Comparison of ENCODE assay signal across 8 cellular contexts in genomic region chr10:4825868-4826787, GRCh38. TPM values are rescaled to one million over a fixed set of nuclear protein-coding genes. Genes with fewer than 3 reads are reported as not detected.
DNase-seq lines count a peak whose midpoint lies in the region; ATAC-seq and TF ChIP-seq lines count a peak whose summit lies in the region.

Gene AKR1E2, plus strand, starts transcription at chr10:4826207. Its CDS starts 118 bp downstream, at chr10:4826325.

- peak within 1 kb of the TSS in 8 of 10 donors; percentile 26 to 85 (median 74) for H3K27ac Mint-ChIP-seq in naive thymus-derived CD8-positive, alpha-beta T cell
- H3K27ac Mint-ChIP-seq in stimulated activated effector memory CD8-positive, alpha-beta T cell treated with anti-CD3 and anti-CD28 coated beads, Interleukin-12 subunit alpha, Interleukin-12 subunit beta, amount 100 ng/mL, for 72 hours, result no peak within 1 kb of the TSS

- POLR2A ChIA-PET in naive thymus-derived CD8-positive, alpha-beta T cell (lab: Charles Lee), result interaction anchor here (0.7 to 5.0 kb wide), 4 partner anchors 10 to 447 kb away, joined by 3 to 23 read pairs (median 8); no protein-coding TSS in a partner anchor

- peaks cover 2 to 82% (median 45%) of the 10 kb centered on the region in 5 donors for H3K27me3 Mint-ChIP-seq in naive thymus-derived CD8-positive, alpha-beta T cell

- ATAC-seq in HG02884 (IDR thresholded peaks at IDR 0.05; ENCODE audit: unreplicated experiment), result peak; percentile 82
- ATAC-seq in naive thymus-derived CD8-positive, alpha-beta T cell, result peak; percentile 93 to 95
- ATAC-seq in stimulated activated effector memory CD8-positive, alpha-beta T cell treated with anti-CD3 and anti-CD28 coated beads, Interleukin-12 subunit alpha, Interleukin-12 subunit beta, amount 100 ng/mL, for 72 hours, result peak; percentile 89

- TF ChIP-seq CTCF in fibroblast of the aortic adventitia (IDR thresholded peaks at IDR 0.05; ENCODE audit: insufficient read depth, low read length), result no peak

- no peaks in the 10 kb centered on the region for H3K9me3 Mint-ChIP-seq in naive thymus-derived CD8-positive, alpha-beta T cell
- H3K9me3 Mint-ChIP-seq in stimulated activated effector memory CD8-positive, alpha-beta T cell treated with anti-CD3 and anti-CD28 coated beads, Interleukin-12 subunit alpha, Interleukin-12 subunit beta, amount 100 ng/mL, for 72 hours, result no peaks in the 10 kb centered on the region

- no peaks in the 10 kb centered on the region for H3K36me3 Mint-ChIP-seq in naive thymus-derived CD8-positive, alpha-beta T cell
- H3K36me3 Mint-ChIP-seq in stimulated activated effector memory CD8-positive, alpha-beta T cell treated with anti-CD3 and anti-CD28 coated beads, Interleukin-12 subunit alpha, Interleukin-12 subunit beta, amount 100 ng/mL, for 72 hours, result no peaks in the 10 kb centered on the region

- H3K4me1 Mint-ChIP-seq in naive thymus-derived CD8-positive, alpha-beta T cell, result peaks cover 8 to 10% (median 9%) of the 10 kb centered on the region in 4 donors
- no peaks in the 10 kb centered on the region for H3K4me1 Mint-ChIP-seq in stimulated activated effector memory CD8-positive, alpha-beta T cell treated with anti-CD3 and anti-CD28 coated beads, Interleukin-12 subunit alpha, Interleukin-12 subunit beta, amount 100 ng/mL, for 72 hours

- peak within 1 kb of the TSS; percentile 60 for H3K4me3 ChIP-seq in fibroblast of the aortic adventitia (ENCODE audit: low read depth, low read length)

- H3K4me3 Mint-ChIP-seq in naive thymus-derived CD8-positive, alpha-beta T cell, result peak within 1 kb of the TSS; percentile 59 to 85 (median 74)
- peak within 1 kb of the TSS; percentile 58 for H3K4me3 Mint-ChIP-seq in stimulated activated effector memory CD8-positive, alpha-beta T cell treated with anti-CD3 and anti-CD28 coated beads, Interleukin-12 subunit alpha, Interleukin-12 subunit beta, amount 100 ng/mL, for 72 hours

- DNase-seq in CD1c-positive myeloid dendritic cell (ENCODE audit: extremely low spot score), result peak; percentile 96
- DNase-seq in SHP77 (lab: John Stamatoyannopoulos, UW), result peak; percentile 82 to 87
- peak; percentile 18 to 75 (median 58) for DNase-seq in activated naive CD4-positive, alpha-beta T cell (lab: John Stamatoyannopoulos, UW)
- DNase-seq in fibroblast of the aortic adventitia (ENCODE audit: low read depth), result peak; percentile 73
- peak; percentile 23 to 89 (median 70) for DNase-seq in naive thymus-derived CD8-positive, alpha-beta T cell
- peak; percentile 31 to 59 for DNase-seq in stimulated activated effector memory CD8-positive, alpha-beta T cell treated with anti-CD3 and anti-CD28 coated beads, Interleukin-12 subunit alpha, Interleukin-12 subunit beta, amount 100 ng/mL, for 72 hours (ENCODE audit: low spot score in 2 of 2)
- no peak for DNase-seq in OCI-M2 (lab: John Stamatoyannopoulos, UW; ENCODE audit: unreplicated experiment)

RNA-seq across cellular contexts. Expression of gene AKR1E2, which starts in this region (rescaled TPM):
- 1.3 and 4.6 TPM in 2 replicates for total RNA-seq in fibroblast of the aortic adventitia (ENCODE audit: low replicate concordance)
- total RNA-seq in naive thymus-derived CD8-positive, alpha-beta T cell, result 10 to 100 TPM; 12.7 to 14.4 TPM
- 1 to 10 TPM in 1 of 3 donors, under 1 TPM in 1, not detected in 1; 0.67 to 1.6 TPM for polyA plus RNA-seq in naive thymus-derived CD8-positive, alpha-beta T cell
